ENCODE assay signal across 2 cellular contexts in the genomic region with DNA sequence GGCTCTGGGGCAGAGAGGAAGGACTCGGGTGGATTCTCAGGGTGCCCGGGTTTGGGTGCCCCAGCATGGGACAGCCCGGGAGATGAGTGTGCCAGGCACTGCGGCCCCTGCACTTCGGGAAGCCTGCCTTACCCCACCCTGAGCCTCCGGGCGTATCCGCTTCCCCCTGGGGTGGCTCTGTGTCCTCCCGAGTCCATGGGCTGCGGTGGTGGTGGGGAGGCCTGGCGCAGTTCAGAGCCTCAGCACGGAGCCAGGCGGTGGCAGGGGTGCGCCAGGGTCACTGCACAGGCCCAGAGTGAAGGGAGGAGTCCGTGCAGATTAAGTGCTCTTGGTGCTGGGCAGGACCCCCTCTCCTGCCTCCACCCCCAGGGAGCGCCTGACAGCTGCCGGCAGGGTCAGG.
TF ChIP-seq lines count a peak whose summit lies in the region.

No MANE protein-coding gene starts in this region.

TF ChIP-seq in IMR-90, 13 proteins besides CTCF, POLR2A, EP300 and RAD21:
- TF ChIP-seq CHD1 (IDR thresholded peaks at IDR 0.05; ENCODE audit: low read depth, low read length) (no peak), BHLHE40 (IDR thresholded peaks at IDR 0.05; ENCODE audit: low read depth, low read length) (no peak), SMC3 (IDR thresholded peaks at IDR 0.05; ENCODE audit: low read depth, low read length) (no peak), RFX5 (IDR thresholded peaks at IDR 0.05; ENCODE audit: low read depth, low read length) (no peak), NFE2L2 (IDR thresholded peaks at IDR 0.05; ENCODE audit: low read depth, low read length) (no peak), RCOR1 (IDR thresholded peaks at IDR 0.05; ENCODE audit: insufficient replicate concordance, low read length) (no peak), MAFK (IDR thresholded peaks at IDR 0.05; ENCODE audit: low read depth, low read length) (no peak), MAZ (IDR thresholded peaks at IDR 0.05; ENCODE audit: borderline replicate concordance, low read depth, low read length) (no peak), MXI1 (IDR thresholded peaks at IDR 0.05; ENCODE audit: borderline replicate concordance, low read depth, low read length) (no peak), FOS (IDR thresholded peaks at IDR 0.05; ENCODE audit: low read depth, low read length) (no peak), CEBPB (IDR thresholded peaks at IDR 0.05; ENCODE audit: low read depth, low read length) (no peak)
- TF ChIP-seq, protein P1, sequence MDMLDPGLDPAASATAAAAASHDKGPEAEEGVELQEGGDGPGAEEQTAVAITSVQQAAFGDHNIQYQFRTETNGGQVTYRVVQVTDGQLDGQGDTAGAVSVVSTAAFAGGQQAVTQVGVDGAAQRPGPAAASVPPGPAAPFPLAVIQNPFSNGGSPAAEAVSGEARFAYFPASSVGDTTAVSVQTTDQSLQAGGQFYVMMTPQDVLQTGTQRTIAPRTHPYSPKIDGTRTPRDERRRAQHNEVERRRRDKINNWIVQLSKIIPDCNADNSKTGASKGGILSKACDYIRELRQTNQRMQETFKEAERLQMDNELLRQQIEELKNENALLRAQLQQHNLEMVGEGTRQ (IDR thresholded peaks at IDR 0.05; ENCODE audit: low read depth, low read length): no peak
- TF ChIP-seq, protein P2, sequence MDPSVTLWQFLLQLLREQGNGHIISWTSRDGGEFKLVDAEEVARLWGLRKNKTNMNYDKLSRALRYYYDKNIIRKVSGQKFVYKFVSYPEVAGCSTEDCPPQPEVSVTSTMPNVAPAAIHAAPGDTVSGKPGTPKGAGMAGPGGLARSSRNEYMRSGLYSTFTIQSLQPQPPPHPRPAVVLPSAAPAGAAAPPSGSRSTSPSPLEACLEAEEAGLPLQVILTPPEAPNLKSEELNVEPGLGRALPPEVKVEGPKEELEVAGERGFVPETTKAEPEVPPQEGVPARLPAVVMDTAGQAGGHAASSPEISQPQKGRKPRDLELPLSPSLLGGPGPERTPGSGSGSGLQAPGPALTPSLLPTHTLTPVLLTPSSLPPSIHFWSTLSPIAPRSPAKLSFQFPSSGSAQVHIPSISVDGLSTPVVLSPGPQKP (IDR thresholded peaks at IDR 0.05; ENCODE audit: borderline replicate concordance, low read depth, low read length): no peak

TF ChIP-seq in H1, 55 proteins besides CTCF, POLR2A, EP300 and RAD21:
- TF ChIP-seq SUZ12 (IDR thresholded peaks at IDR 0.05; ENCODE audit: low read length) (no peak), SP2 (IDR thresholded peaks at IDR 0.05; ENCODE audit: low read length) (no peak), NRF1 (IDR thresholded peaks at IDR 0.05; ENCODE audit: low read depth, low read length) (no peak), POLR2AphosphoS5 (IDR thresholded peaks at IDR 0.05; ENCODE audit: low read depth, low read length) (no peak)
- TF ChIP-seq, protein P3, sequence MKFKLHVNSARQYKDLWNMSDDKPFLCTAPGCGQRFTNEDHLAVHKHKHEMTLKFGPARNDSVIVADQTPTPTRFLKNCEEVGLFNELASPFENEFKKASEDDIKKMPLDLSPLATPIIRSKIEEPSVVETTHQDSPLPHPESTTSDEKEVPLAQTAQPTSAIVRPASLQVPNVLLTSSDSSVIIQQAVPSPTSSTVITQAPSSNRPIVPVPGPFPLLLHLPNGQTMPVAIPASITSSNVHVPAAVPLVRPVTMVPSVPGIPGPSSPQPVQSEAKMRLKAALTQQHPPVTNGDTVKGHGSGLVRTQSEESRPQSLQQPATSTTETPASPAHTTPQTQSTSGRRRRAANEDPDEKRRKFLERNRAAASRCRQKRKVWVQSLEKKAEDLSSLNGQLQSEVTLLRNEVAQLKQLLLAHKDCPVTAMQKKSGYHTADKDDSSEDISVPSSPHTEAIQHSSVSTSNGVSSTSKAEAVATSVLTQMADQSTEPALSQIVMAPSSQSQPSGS (IDR thresholded peaks at IDR 0.05; ENCODE audit: low read length): no peak
